ENCODE assay signal across 13 cellular contexts in the genomic region with DNA sequence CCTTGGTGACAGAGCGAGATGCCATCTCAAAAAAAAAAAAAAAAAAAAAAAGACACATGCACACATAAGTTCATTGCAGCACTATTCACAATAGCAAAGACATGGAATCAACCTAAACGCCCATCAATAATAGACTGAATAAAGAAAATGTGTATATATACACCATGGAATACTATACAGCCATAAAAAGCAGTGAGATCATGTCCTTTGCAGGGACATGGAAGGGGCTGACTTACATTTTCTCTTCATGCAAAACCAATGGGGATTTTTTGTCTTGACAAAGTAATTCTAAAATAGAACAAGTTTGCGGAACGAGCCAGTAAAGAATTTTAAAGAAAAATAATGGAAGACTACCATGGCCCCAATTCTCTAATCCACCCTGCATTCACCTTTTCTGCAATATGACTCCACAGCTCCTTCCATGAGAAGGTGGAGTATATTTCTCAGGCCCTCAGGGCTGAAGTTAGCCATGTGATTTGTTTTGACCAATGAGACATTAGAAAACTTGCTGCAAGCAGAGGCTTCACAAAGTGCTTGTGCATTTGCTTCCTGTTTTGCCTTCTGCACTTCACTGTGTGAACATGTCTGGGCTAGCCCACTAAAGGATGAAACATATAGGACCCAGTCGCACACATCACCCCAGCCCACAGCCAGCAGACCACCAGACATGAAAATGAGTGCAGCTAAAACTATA.
DNase-seq lines count a peak whose midpoint lies in the region; ATAC-seq, FAIRE-seq and TF ChIP-seq lines count a peak whose summit lies in the region.
"Had no signal": no experiment of that assay in that cellular context is flagged by ENCODE, and none has a peak within 500 bp of the region (broad histone marks: within the 10 kb centered on the region; RNA-seq: fewer than 3 reads in every experiment).

No MANE protein-coding gene starts in this region.

- H3K9ac ChIP-seq in K562 (ENCODE audit: insufficient read depth in 1 of 2, low read depth in 2 of 2, low read length in 2 of 2), result no peak overlapping the region

- 7% methylated on average over 5 of the region's 5 CpGs for WGBS in K562 (ENCODE audit: insufficient coverage, low coverage, missing lambda C conversion rate)

- TF ChIP-seq EP300 in K562 (IDR thresholded peaks at IDR 0.05; ENCODE audit: low read length), result no peak

- no TSS peak for BruUV-seq in K562 (replicated peaks; lab: Mats Ljungman, UMichigan)

- H3K27ac ChIP-seq in K562 (ENCODE audit: extremely low read depth, low read depth, low read length) (no peak overlapping the region), WERI-Rb-1 (no peak overlapping the region)
- H3K27ac ChIP-seq: ascending aorta, C4-2B, left lung had no signal

- TF ChIP-seq CTCF in K562 (IDR thresholded peaks at IDR 0.05 in 2 of 3, conservative IDR thresholded peaks at IDR 0.05 in 1 of 3; ENCODE audit: insufficient read depth in 2 of 3, low read depth in 1 of 3, low read length in 3 of 3) (no peak), WERI-Rb-1 (IDR thresholded peaks at IDR 0.05; ENCODE audit: low read depth, low read length) (no peak)

- H3K27me3 ChIP-seq in K562 (ENCODE audit: control insufficient read depth in 2 of 2, insufficient read depth in 2 of 2, low read length in 2 of 2), result no peaks in the 10 kb centered on the region
- no peaks in the 10 kb centered on the region for H3K27me3 ChIP-seq in WERI-Rb-1 (ENCODE audit: insufficient read depth, low read depth, severe bottlenecking)
- H3K27me3 ChIP-seq: ascending aorta, left lung had no signal

- H3K4me3 ChIP-seq in K562, result no peak overlapping the region
- H3K4me3 ChIP-seq in WERI-Rb-1 (ENCODE audit: low read depth, low read length), result no peak overlapping the region
- H3K4me3 ChIP-seq: ascending aorta, left lung had no signal

- in situ Hi-C loops in K562 (cut with MboI), result no loop called here

- H3K79me2 ChIP-seq in K562 (ENCODE audit: control insufficient read depth, insufficient read depth, low read length), result no peaks in the 10 kb centered on the region

- no peaks in the 10 kb centered on the region for H3K9me1 ChIP-seq in K562 (ENCODE audit: control insufficient read depth, insufficient read depth, low read length)

- intact Hi-C loops in K562 (cut with micrococcal nuclease), result no loop called here

- POLR2A ChIA-PET in K562 (lab: Yijun Ruan, JAX), result interaction anchor here (0.5 to 1.0 kb wide), 2 partner anchors 19 to 453 kb away, joined by 3 read pairs; no protein-coding TSS in a partner anchor

- no peak for TF ChIP-seq RAD21 in K562 (CRISPR knock-in tag; conservative IDR thresholded peaks at IDR 0.05 in 1 of 2, IDR thresholded peaks at IDR 0.05 in 1 of 2)

- H3K9me3 ChIP-seq in K562 (replicated peaks; ENCODE audit: control insufficient read depth, insufficient read depth, low read depth, low read length) (no peaks in the 10 kb centered on the region), WERI-Rb-1 (ENCODE audit: severe bottlenecking) (peaks cover 2% of the 10 kb centered on the region)
- H3K9me3 ChIP-seq: ascending aorta had no signal

- ATAC-seq in GM18861 (IDR thresholded peaks at IDR 0.05; ENCODE audit: unreplicated experiment), result peak; percentile 77
- peak; percentile 41; the same call in 1 of the 3 replicates for ATAC-seq in K562
- no peak for ATAC-seq in HG02981 (IDR thresholded peaks at IDR 0.05; ENCODE audit: unreplicated experiment)
- ATAC-seq: left lung had no signal

- H4K20me1 ChIP-seq in K562 (replicated peaks; ENCODE audit: control insufficient read depth, insufficient read depth, low read length), result no peaks in the 10 kb centered on the region

- CTCF ChIA-PET in K562 (lab: Yijun Ruan, JAX; ENCODE audit: low intra/inter-chr PET ratio), result no interaction called here

- FAIRE-seq in K562 (lab: Jason Lieb, UNC), result no peak

- no peak overlapping the region for H3K4me2 ChIP-seq in K562 (ENCODE audit: insufficient read depth, low read length)

- no peak for TF ChIP-seq POLR2A in K562 (conservative IDR thresholded peaks at IDR 0.05)

- H3K36me3 ChIP-seq in K562 (ENCODE audit: control insufficient read depth, insufficient read depth, low read length) (no peaks in the 10 kb centered on the region), WERI-Rb-1 (no peaks in the 10 kb centered on the region)
- H3K36me3 ChIP-seq: ascending aorta, left lung had no signal

- H3K4me1 ChIP-seq in K562 (replicated peaks in 1 of 2; ENCODE audit: control insufficient read depth in 2 of 2, insufficient read depth in 2 of 2, low read length in 2 of 2), result no peaks in the 10 kb centered on the region
- H3K4me1 ChIP-seq: ascending aorta, left lung had no signal

- DNase-seq in A172 (ENCODE audit: low spot score) (peak; percentile 25), NAMALWA (ENCODE audit: low spot score) (peak; percentile 43), K562 (ENCODE audit: extremely low read depth in 1 of 4, low spot score in 3 of 4) (peak in 1 of 4 experiments; percentile 15), putamen (ENCODE audit: low spot score) (no peak), WERI-Rb-1 (no peak), NCI-H1048 (lab: John Stamatoyannopoulos, UW) (no peak)
- DNase-seq: GOT3, left lung, NCI-H2081 had no signal

- no peak overlapping the region for H2AFZ ChIP-seq in K562 (ENCODE audit: low read depth, low read length)

TF ChIP-seq in K562, 482 proteins besides CTCF, POLR2A, EP300 and RAD21 (continues in another document):
- TF ChIP-seq CBX2 (IDR thresholded peaks at IDR 0.05; ENCODE audit: insufficient read depth, low read length, poor library complexity, severe bottlenecking) (no peak), HDGF (IDR thresholded peaks at IDR 0.05) (no peak), SUPT5H (IDR thresholded peaks at IDR 0.05) (no peak), ZNF76 (CRISPR knock-in tag; IDR thresholded peaks at IDR 0.05; ENCODE audit: borderline replicate concordance) (no peak), RBM25 (IDR thresholded peaks at IDR 0.05; ENCODE audit: low read depth, low read length, severe bottlenecking) (peak; percentile 25), U2AF1 (optimal IDR thresholded peaks at IDR 0.05; ENCODE audit: low read depth, low read length) (no peak), PCBP2 (IDR thresholded peaks at IDR 0.05; ENCODE audit: low read depth, low read length, poor library complexity, severe bottlenecking) (no peak), ZNF146 (CRISPR knock-in tag; IDR thresholded peaks at IDR 0.05; ENCODE audit: unreplicated experiment) (peak; percentile 64), NKRF (IDR thresholded peaks at IDR 0.05; ENCODE audit: borderline replicate concordance) (no peak), FOXP4 (CRISPR knock-in tag; IDR thresholded peaks at IDR 0.05; ENCODE audit: borderline replicate concordance) (no peak), RBM34 (IDR thresholded peaks at IDR 0.05; ENCODE audit: borderline replicate concordance, insufficient read depth, low read length) (no peak), ZNF668 (CRISPR knock-in tag; IDR thresholded peaks at IDR 0.05) (no peak), CSDE1 (IDR thresholded peaks at IDR 0.05) (no peak), SOX6 (IDR thresholded peaks at IDR 0.05) (no peak), ZNF79 (CRISPR knock-in tag; IDR thresholded peaks at IDR 0.05; ENCODE audit: low read depth) (no peak), TCF7 (IDR thresholded peaks at IDR 0.05; ENCODE audit: borderline replicate concordance) (no peak), ZNF277 (CRISPR knock-in tag; IDR thresholded peaks at IDR 0.05; ENCODE audit: borderline replicate concordance) (no peak)

Comparison
In these comparisons a context has a peak if more than half of its experiments do, and no peak if none do; other contexts are left out.
1. DNase-seq: peak in A172 (single experiment) and NAMALWA (single experiment); none in putamen (single experiment), WERI-Rb-1 (single experiment) and NCI-H1048 (single experiment).